Comparison of ENCODE assay signal across 1 cellular context in genomic region chr12:49274396-49275069, GRCh38.
A peak's percentile ranks its signal among the peaks of the same experiment; 100 is the strongest.
TF ChIP-seq lines count a peak whose summit lies in the region.

No MANE protein-coding gene starts in this region.

TF ChIP-seq in endothelial cell of umbilical vein, 7 proteins besides CTCF, POLR2A, EP300 and RAD21:
- no peak for TF ChIP-seq JUN (IDR thresholded peaks at IDR 0.05; ENCODE audit: borderline replicate concordance, insufficient read depth, insufficient read length, low read depth)
- no peak for TF ChIP-seq GATA2 (IDR thresholded peaks at IDR 0.05; ENCODE audit: insufficient read depth, insufficient read length, low read depth, low read length)
- no peak for TF ChIP-seq EZH2 (IDR thresholded peaks at IDR 0.05; ENCODE audit: borderline replicate concordance, low read depth, low read length, severe bottlenecking)
- peak; percentile 54 for TF ChIP-seq POLR2AphosphoS5 (IDR thresholded peaks at IDR 0.05; ENCODE audit: insufficient read depth, low read depth, low read length)
- TF ChIP-seq MAX (IDR thresholded peaks at IDR 0.05; ENCODE audit: insufficient read depth, insufficient read length): no peak
